ENCODE assay signal across 15 cellular contexts in genomic region chr3:184167786-184168185, GRCh38. TPM values are rescaled to one million over a fixed set of nuclear protein-coding genes. Genes with fewer than 3 reads are reported as not detected.
DNase-seq lines count a peak whose midpoint lies in the region; ATAC-seq, FAIRE-seq and TF ChIP-seq lines count a peak whose summit lies in the region.
"Had no signal": no experiment of that assay in that cellular context is flagged by ENCODE, and none has a peak within 500 bp of the region (broad histone marks: within the 10 kb centered on the region; RNA-seq: fewer than 3 reads in every experiment).

No MANE protein-coding gene starts in this region.

- H3K27me3 Mint-ChIP-seq in astrocyte (ENCODE audit: low read depth, unreplicated experiment), result no peaks in the 10 kb centered on the region

- TF ChIP-seq CTCF in astrocyte (IDR thresholded peaks at IDR 0.05; ENCODE audit: insufficient read depth, low read depth, low read length), result no peak
- no peak for TF ChIP-seq CTCF in smooth muscle cell (IDR thresholded peaks at IDR 0.05; ENCODE audit: borderline replicate concordance, insufficient read depth, poor library complexity, severe bottlenecking)

- DNase-seq in H7 (peak; percentile 13), astrocyte (ENCODE audit: low read depth) (no peak), smooth muscle cell (lab: John Stamatoyannopoulos, UW; ENCODE audit: unreplicated experiment) (no peak), germinal center (ENCODE audit: low spot score) (no peak), NCI-H1105 (lab: John Stamatoyannopoulos, UW) (no peak)
- DNase-seq: H9, MM.1S, NCI-H1105 treated with DMSO at 0.1 percent for 48 hours, NCI-H1930, NCI-H2171 treated with DMSO at 0.1 percent for 48 hours, NCI-H82, SHP77 treated with DMSO at 0.1 percent for 48 hours had no signal

- peaks cover 30% of the 10 kb centered on the region for H3K4me1 Mint-ChIP-seq in astrocyte (ENCODE audit: low read depth, unreplicated experiment)

- H3K36me3 ChIP-seq in H7 (replicated peaks; ENCODE audit: control insufficient read depth, insufficient read depth, low read length), result peaks cover 45% of the 10 kb centered on the region
- H3K36me3 ChIP-seq in astrocyte (ENCODE audit: insufficient read depth, low read length), result peaks cover 41% of the 10 kb centered on the region
- H3K36me3 ChIP-seq in muscle layer of duodenum (ENCODE audit: control insufficient read depth in 1 of 2, insufficient read depth in 2 of 2, low read length in 2 of 2), result peaks cover 74 to 91% of the 10 kb centered on the region in 2 donors
- no peaks in the 10 kb centered on the region for H3K36me3 ChIP-seq in smooth muscle cell (ENCODE audit: low read depth)

- no peak for ATAC-seq in GM21825 (IDR thresholded peaks at IDR 0.05; ENCODE audit: unreplicated experiment)

- no peaks in the 10 kb centered on the region for H3K9me3 Mint-ChIP-seq in astrocyte (ENCODE audit: unreplicated experiment)
- H3K9me3 Mint-ChIP-seq: H9 had no signal

- peak overlapping the region; percentile 61 for H3K9ac ChIP-seq in astrocyte (ENCODE audit: low read length)
- no peak overlapping the region for H3K9ac ChIP-seq in smooth muscle cell (ENCODE audit: low read depth)
- H3K9ac ChIP-seq: BLaER1 had no signal

- peaks cover 38% of the 10 kb centered on the region for H3K4me1 ChIP-seq in astrocyte (ENCODE audit: insufficient read depth, low read length)
- peaks cover 0 to 16% of the 10 kb centered on the region in 2 donors for H3K4me1 ChIP-seq in muscle layer of duodenum (ENCODE audit: control insufficient read depth in 1 of 2, insufficient read depth in 2 of 2, low read length in 2 of 2)
- H3K4me1 ChIP-seq in smooth muscle cell (ENCODE audit: low read depth), result no peaks in the 10 kb centered on the region

- no peak for FAIRE-seq in astrocyte (lab: Jason Lieb, UNC)

- H3K4me2 ChIP-seq in astrocyte (ENCODE audit: low read length) (peak overlapping the region; percentile 59), smooth muscle cell (no peak overlapping the region)
- H3K4me2 ChIP-seq: BLaER1 had no signal

- over 99% methylated on average over 8 of the region's 8 CpGs for WGBS in smooth muscle cell (ENCODE audit: low lambda C conversion rate)

- H4K20me1 ChIP-seq in astrocyte (ENCODE audit: insufficient read depth, low read length) (peaks cover 70% of the 10 kb centered on the region), smooth muscle cell (ENCODE audit: low read depth) (peaks cover 44% of the 10 kb centered on the region)

- no peak overlapping the region for H3K4me3 Mint-ChIP-seq in astrocyte (ENCODE audit: unreplicated experiment)
- H3K4me3 Mint-ChIP-seq: H9 had no signal

- H3K4me3 ChIP-seq in H7 (ENCODE audit: insufficient read depth, low read depth, low read length) (no peak overlapping the region), astrocyte (ENCODE audit: insufficient read depth, low read depth, low read length) (no peak overlapping the region), muscle layer of duodenum (ENCODE audit: low read depth in 1 of 2, low read length in 2 of 2) (no peak overlapping the region), smooth muscle cell (no peak overlapping the region)
- H3K4me3 ChIP-seq: BLaER1 had no signal

- H3K27ac ChIP-seq in astrocyte (ENCODE audit: low read depth, low read length) (peak overlapping the region; percentile 90), muscle layer of duodenum (ENCODE audit: low read length) (peak overlapping the region; percentile 13), smooth muscle cell (ENCODE audit: low read depth) (peak overlapping the region; percentile 82)
- H3K27ac ChIP-seq: BLaER1 had no signal

- no peak overlapping the region for H2AFZ ChIP-seq in astrocyte (ENCODE audit: low read depth, low read length)
- H2AFZ ChIP-seq in smooth muscle cell (ENCODE audit: low read depth), result no peak overlapping the region

- no peak overlapping the region for H3K27ac Mint-ChIP-seq in astrocyte (ENCODE audit: unreplicated experiment)
- H3K27ac Mint-ChIP-seq: H9 had no signal

- peaks cover 43% of the 10 kb centered on the region for H3K36me3 Mint-ChIP-seq in astrocyte (ENCODE audit: low read depth, unreplicated experiment)

- peaks cover 26% of the 10 kb centered on the region for H3F3A ChIP-seq in smooth muscle cell (ENCODE audit: low read depth)

- H3K27me3 ChIP-seq in H7 (ENCODE audit: control insufficient read depth, insufficient read depth, low read length) (no peaks in the 10 kb centered on the region), astrocyte (ENCODE audit: insufficient read depth, low read length) (no peaks in the 10 kb centered on the region), muscle layer of duodenum (ENCODE audit: low read depth, low read length) (no peaks in the 10 kb centered on the region), smooth muscle cell (ENCODE audit: low read depth) (no peaks in the 10 kb centered on the region)
- H3K27me3 ChIP-seq: BLaER1 had no signal

- H3K79me2 ChIP-seq in astrocyte (ENCODE audit: insufficient read depth, low read length) (peaks cover 42% of the 10 kb centered on the region), smooth muscle cell (ENCODE audit: low read depth) (peaks cover 17% of the 10 kb centered on the region)

- H3K9me3 ChIP-seq in astrocyte (ENCODE audit: insufficient read depth, low read depth, low read length) (no peaks in the 10 kb centered on the region), muscle layer of duodenum (ENCODE audit: control insufficient read depth in 1 of 2, low read length in 2 of 2) (no peaks in the 10 kb centered on the region), smooth muscle cell (replicated peaks; ENCODE audit: low read depth) (no peaks in the 10 kb centered on the region)
- H3K9me3 ChIP-seq: BLaER1 had no signal

RNA-seq across cellular contexts. Expression of gene AP2M1, which starts 6.9 kb away (rescaled TPM):
- total RNA-seq in H7 (2014; rRNA removed; shearing (Covaris generic)), result 567 and 667 TPM in 2 replicates
- 603 and 613 TPM in 2 replicates for total RNA-seq in astrocyte
- 444 and 464 TPM in 2 replicates for total RNA-seq in smooth muscle cell
- polyA plus RNA-seq in smooth muscle cell, result 772 and 784 TPM in 2 replicates

RNA-seq across cellular contexts. Expression of gene DVL3, which starts 12.6 kb away (rescaled TPM):
- 40.6 and 44.4 TPM in 2 replicates for total RNA-seq in H7 (2014; rRNA removed; shearing (Covaris generic))
- total RNA-seq in astrocyte (107 and 110 TPM in 2 replicates), smooth muscle cell (40.2 and 42.5 TPM in 2 replicates)
- 87.7 and 122 TPM in 2 replicates for polyA plus RNA-seq in smooth muscle cell

RNA-seq across cellular contexts. Expression of gene ABCF3, which starts 18.2 kb away (rescaled TPM):
- total RNA-seq in H7 (2014; rRNA removed; shearing (Covaris generic)), result 31.1 and 38.8 TPM in 2 replicates
- 61.1 and 70.9 TPM in 2 replicates for total RNA-seq in astrocyte
- 34.6 and 40.4 TPM in 2 replicates for total RNA-seq in smooth muscle cell
- polyA plus RNA-seq in smooth muscle cell, result 46.3 and 69.1 TPM in 2 replicates

RNA-seq across cellular contexts. Expression of gene EIF2B5, which starts 32.6 kb away (rescaled TPM):
- 58.4 and 65.6 TPM in 2 replicates for total RNA-seq in H7 (2014; rRNA removed; shearing (Covaris generic))
- total RNA-seq in astrocyte (20.8 and 22.6 TPM in 2 replicates), smooth muscle cell (23.5 and 25.3 TPM in 2 replicates)
- 32.3 and 50.4 TPM in 2 replicates for polyA plus RNA-seq in smooth muscle cell

Comparison
In these comparisons a context has a peak if more than half of its experiments do, and no peak if none do; other contexts are left out.
1. H3K27ac ChIP-seq: peak in every context shown above with its lines; median percentile 90 in astrocyte; 82 in smooth muscle cell; 13 in muscle layer of duodenum.